In the genomic region with DNA sequence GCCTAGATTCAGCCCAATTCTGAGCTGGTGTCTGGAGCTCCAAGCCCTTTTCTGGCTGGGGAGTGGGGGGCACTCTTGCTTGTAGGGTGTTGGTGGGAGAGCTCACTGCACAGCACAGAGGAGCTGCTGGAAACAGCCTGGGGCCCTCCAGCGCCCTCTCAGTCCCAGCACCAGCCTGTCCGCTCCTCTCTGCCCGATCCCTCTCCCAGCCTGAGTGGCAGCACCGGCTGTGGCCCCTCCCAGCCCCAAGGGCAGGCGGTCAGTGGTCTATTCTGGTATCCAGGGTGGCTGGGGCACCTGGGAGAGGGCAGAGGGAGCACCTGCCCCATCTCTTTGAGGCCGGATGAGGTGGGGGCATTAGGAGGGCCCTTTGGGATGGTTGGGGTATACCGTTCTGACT, we compare ENCODE assay signal across 1 cellular context.
TF ChIP-seq lines count a peak whose summit lies in the region.

No MANE protein-coding gene starts in this region.

TF ChIP-seq in GM23338, 12 proteins besides CTCF, POLR2A, EP300 and RAD21:
- TF ChIP-seq, protein P1, sequence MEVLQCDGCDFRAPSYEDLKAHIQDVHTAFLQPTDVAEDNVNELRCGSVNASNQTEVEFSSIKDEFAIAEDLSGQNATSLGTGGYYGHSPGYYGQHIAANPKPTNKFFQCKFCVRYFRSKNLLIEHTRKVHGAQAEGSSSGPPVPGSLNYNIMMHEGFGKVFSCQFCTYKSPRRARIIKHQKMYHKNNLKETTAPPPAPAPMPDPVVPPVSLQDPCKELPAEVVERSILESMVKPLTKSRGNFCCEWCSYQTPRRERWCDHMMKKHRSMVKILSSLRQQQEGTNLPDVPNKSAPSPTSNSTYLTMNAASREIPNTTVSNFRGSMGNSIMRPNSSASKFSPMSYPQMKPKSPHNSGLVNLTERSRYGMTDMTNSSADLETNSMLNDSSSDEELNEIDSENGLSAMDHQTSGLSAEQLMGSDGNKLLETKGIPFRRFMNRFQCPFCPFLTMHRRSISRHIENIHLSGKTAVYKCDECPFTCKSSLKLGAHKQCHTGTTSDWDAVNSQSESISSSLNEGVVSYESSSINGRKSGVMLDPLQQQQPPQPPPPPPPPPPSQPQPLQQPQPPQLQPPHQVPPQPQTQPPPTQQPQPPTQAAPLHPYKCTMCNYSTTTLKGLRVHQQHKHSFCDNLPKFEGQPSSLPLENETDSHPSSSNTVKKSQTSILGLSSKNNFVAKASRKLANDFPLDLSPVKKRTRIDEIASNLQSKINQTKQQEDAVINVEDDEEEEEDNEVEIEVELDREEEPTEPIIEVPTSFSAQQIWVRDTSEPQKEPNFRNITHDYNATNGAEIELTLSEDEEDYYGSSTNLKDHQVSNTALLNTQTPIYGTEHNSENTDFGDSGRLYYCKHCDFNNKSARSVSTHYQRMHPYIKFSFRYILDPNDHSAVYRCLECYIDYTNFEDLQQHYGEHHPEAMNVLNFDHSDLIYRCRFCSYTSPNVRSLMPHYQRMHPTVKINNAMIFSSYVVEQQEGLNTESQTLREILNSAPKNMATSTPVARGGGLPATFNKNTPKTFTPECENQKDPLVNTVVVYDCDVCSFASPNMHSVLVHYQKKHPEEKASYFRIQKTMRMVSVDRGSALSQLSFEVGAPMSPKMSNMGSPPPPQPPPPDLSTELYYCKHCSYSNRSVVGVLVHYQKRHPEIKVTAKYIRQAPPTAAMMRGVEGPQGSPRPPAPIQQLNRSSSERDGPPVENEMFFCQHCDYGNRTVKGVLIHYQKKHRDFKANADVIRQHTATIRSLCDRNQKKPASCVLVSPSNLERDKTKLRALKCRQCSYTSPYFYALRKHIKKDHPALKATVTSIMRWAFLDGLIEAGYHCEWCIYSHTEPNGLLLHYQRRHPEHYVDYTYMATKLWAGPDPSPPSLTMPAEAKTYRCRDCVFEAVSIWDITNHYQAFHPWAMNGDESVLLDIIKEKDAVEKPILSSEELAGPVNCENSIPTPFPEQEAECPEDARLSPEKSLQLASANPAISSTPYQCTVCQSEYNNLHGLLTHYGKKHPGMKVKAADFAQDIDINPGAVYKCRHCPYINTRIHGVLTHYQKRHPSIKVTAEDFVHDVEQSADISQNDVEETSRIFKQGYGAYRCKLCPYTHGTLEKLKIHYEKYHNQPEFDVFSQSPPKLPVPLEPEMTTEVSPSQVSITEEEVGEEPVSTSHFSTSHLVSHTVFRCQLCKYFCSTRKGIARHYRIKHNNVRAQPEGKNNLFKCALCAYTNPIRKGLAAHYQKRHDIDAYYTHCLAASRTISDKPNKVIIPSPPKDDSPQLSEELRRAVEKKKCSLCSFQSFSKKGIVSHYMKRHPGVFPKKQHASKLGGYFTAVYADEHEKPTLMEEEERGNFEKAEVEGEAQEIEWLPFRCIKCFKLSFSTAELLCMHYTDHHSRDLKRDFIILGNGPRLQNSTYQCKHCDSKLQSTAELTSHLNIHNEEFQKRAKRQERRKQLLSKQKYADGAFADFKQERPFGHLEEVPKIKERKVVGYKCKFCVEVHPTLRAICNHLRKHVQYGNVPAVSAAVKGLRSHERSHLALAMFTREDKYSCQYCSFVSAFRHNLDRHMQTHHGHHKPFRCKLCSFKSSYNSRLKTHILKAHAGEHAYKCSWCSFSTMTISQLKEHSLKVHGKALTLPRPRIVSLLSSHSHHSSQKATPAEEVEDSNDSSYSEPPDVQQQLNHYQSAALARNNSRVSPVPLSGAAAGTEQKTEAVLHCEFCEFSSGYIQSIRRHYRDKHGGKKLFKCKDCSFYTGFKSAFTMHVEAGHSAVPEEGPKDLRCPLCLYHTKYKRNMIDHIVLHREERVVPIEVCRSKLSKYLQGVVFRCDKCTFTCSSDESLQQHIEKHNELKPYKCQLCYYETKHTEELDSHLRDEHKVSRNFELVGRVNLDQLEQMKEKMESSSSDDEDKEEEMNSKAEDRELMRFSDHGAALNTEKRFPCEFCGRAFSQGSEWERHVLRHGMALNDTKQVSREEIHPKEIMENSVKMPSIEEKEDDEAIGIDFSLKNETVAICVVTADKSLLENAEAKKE (CRISPR knock-in tag; IDR thresholded peaks at IDR 0.05): no peak
